1 cellular context compared by ENCODE assay signal in genomic region chr14:83639134-83639875, GRCh38.
TF ChIP-seq lines count a peak whose summit lies in the region.
"Not testable (repeated sequence)": the region's sequence is repeated elsewhere in the genome, so short reads cannot be mapped to it uniquely, and the experiment has no call there.

No MANE protein-coding gene starts in this region.

TF ChIP-seq in HepG2, 621 proteins besides CTCF, POLR2A, EP300 and RAD21 (continued from another document):
- TF ChIP-seq, protein P1, sequence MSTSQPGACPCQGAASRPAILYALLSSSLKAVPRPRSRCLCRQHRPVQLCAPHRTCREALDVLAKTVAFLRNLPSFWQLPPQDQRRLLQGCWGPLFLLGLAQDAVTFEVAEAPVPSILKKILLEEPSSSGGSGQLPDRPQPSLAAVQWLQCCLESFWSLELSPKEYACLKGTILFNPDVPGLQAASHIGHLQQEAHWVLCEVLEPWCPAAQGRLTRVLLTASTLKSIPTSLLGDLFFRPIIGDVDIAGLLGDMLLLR (CRISPR knock-in tag; IDR thresholded peaks at IDR 0.05), result 0 out of 2 replicates have a peak, but pooled peaks have one; percentile 36
- TF ChIP-seq ZNF317 (CRISPR knock-in tag; IDR thresholded peaks at IDR 0.05) (0 out of 2 replicates have a peak, but pooled peaks have one; percentile 27), ZMYM4 (CRISPR knock-in tag; IDR thresholded peaks at IDR 0.05) (peak; percentile 45; the same call in 1 of the 2 replicates), HOXA3 (CRISPR knock-in tag; IDR thresholded peaks at IDR 0.05) (peak; percentile 59), PHF20 (CRISPR knock-in tag; IDR thresholded peaks at IDR 0.05) (0 out of 2 replicates have a peak, but pooled peaks have one; percentile 30), BRD4 (CRISPR knock-in tag; IDR thresholded peaks at IDR 0.05) (peak; percentile 73), MAX (IDR thresholded peaks at IDR 0.05) (peak; percentile 19; the same call in 1 of the 2 replicates), SAP130 (CRISPR knock-in tag; IDR thresholded peaks at IDR 0.05; ENCODE audit: low read depth) (peak; percentile 36; the same call in 1 of the 2 replicates), ZNF784 (CRISPR knock-in tag; IDR thresholded peaks at IDR 0.05; ENCODE audit: borderline replicate concordance) (peak; percentile 27; the same call in 1 of the 2 replicates), ZNF615 (CRISPR knock-in tag; IDR thresholded peaks at IDR 0.05; ENCODE audit: borderline replicate concordance) (0 out of 2 replicates have a peak, but pooled peaks have one; percentile 38), KDM5B (CRISPR knock-in tag; IDR thresholded peaks at IDR 0.05; ENCODE audit: borderline replicate concordance) (peak; percentile 73; the same call in 1 of the 2 replicates), ZNF501 (CRISPR knock-in tag; IDR thresholded peaks at IDR 0.05) (0 out of 2 replicates have a peak, but pooled peaks have one; percentile 20), KMT2A (CRISPR knock-in tag; IDR thresholded peaks at IDR 0.05) (0 out of 2 replicates have a peak, but pooled peaks have one; percentile 32), SOX6 (CRISPR knock-in tag; IDR thresholded peaks at IDR 0.05) (peak; percentile 48; the same call in 1 of the 2 replicates), ZBTB7B (CRISPR knock-in tag; IDR thresholded peaks at IDR 0.05) (0 out of 2 replicates have a peak, but pooled peaks have one; percentile 35)
- TF ChIP-seq, protein P2, sequence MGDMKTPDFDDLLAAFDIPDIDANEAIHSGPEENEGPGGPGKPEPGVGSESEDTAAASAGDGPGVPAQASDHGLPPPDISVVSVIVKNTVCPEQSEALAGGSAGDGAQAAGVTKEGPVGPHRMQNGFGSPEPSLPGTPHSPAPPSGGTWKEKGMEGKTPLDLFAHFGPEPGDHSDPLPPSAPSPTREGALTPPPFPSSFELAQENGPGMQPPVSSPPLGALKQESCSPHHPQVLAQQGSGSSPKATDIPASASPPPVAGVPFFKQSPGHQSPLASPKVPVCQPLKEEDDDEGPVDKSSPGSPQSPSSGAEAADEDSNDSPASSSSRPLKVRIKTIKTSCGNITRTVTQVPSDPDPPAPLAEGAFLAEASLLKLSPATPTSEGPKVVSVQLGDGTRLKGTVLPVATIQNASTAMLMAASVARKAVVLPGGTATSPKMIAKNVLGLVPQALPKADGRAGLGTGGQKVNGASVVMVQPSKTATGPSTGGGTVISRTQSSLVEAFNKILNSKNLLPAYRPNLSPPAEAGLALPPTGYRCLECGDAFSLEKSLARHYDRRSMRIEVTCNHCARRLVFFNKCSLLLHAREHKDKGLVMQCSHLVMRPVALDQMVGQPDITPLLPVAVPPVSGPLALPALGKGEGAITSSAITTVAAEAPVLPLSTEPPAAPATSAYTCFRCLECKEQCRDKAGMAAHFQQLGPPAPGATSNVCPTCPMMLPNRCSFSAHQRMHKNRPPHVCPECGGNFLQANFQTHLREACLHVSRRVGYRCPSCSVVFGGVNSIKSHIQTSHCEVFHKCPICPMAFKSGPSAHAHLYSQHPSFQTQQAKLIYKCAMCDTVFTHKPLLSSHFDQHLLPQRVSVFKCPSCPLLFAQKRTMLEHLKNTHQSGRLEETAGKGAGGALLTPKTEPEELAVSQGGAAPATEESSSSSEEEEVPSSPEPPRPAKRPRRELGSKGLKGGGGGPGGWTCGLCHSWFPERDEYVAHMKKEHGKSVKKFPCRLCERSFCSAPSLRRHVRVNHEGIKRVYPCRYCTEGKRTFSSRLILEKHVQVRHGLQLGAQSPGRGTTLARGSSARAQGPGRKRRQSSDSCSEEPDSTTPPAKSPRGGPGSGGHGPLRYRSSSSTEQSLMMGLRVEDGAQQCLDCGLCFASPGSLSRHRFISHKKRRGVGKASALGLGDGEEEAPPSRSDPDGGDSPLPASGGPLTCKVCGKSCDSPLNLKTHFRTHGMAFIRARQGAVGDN (CRISPR knock-in tag; IDR thresholded peaks at IDR 0.05), result peak; percentile 64
- TF ChIP-seq, protein P3, sequence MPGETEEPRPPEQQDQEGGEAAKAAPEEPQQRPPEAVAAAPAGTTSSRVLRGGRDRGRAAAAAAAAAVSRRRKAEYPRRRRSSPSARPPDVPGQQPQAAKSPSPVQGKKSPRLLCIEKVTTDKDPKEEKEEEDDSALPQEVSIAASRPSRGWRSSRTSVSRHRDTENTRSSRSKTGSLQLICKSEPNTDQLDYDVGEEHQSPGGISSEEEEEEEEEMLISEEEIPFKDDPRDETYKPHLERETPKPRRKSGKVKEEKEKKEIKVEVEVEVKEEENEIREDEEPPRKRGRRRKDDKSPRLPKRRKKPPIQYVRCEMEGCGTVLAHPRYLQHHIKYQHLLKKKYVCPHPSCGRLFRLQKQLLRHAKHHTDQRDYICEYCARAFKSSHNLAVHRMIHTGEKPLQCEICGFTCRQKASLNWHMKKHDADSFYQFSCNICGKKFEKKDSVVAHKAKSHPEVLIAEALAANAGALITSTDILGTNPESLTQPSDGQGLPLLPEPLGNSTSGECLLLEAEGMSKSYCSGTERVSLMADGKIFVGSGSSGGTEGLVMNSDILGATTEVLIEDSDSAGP (CRISPR knock-in tag; IDR thresholded peaks at IDR 0.05; ENCODE audit: borderline replicate concordance), result peak; percentile 50
- TF ChIP-seq SOX6 (IDR thresholded peaks at IDR 0.05), result not testable (repeated sequence)
